In genomic region chr5:138975098-138975847, GRCh38 we compare ENCODE assay signal across 8 cellular contexts.
DNase-seq lines count a peak whose midpoint lies in the region; ATAC-seq, FAIRE-seq and TF ChIP-seq lines count a peak whose summit lies in the region.

No MANE protein-coding gene starts in this region.

- no peak for FAIRE-seq in HTR-8/SVneo (lab: Jason Lieb, UNC)

- H3K4me3 ChIP-seq in foreskin fibroblast (ENCODE audit: low read depth in 1 of 2, low read length in 2 of 2): no peak overlapping the region

- DNase-seq in DMS53 (lab: John Stamatoyannopoulos, UW) (peak; percentile 95), OCI-M1 (lab: John Stamatoyannopoulos, UW) (peak; percentile 97), foreskin fibroblast (peak; percentile 83), posterior vena cava (ENCODE audit: low spot score) (peak; percentile 81), HTR-8/SVneo (ENCODE audit: insufficient read length, low spot score) (no peak), NAMALWA (ENCODE audit: low spot score) (no peak)
- DNase-seq in stimulated activated naive CD4-positive, alpha-beta T cell treated with Interleukin-2 at 50 U/mL for 16 hours (lab: John Stamatoyannopoulos, UW): no peak

- intact Hi-C loops in posterior vena cava (cut with DNase I): no loop called here

- TF ChIP-seq CTCF in foreskin fibroblast (IDR thresholded peaks at IDR 0.05; ENCODE audit: low read depth, low read length): no peak

- ATAC-seq in HG03175 (IDR thresholded peaks at IDR 0.05; ENCODE audit: unreplicated experiment): no peak

Comparison
In these comparisons a context has a peak if more than half of its experiments do, and no peak if none do; other contexts are left out.
1. DNase-seq: peak in DMS53 (single experiment), OCI-M1 (single experiment), foreskin fibroblast (2 of 2) and posterior vena cava (single experiment); none in stimulated activated naive CD4-positive, alpha-beta T cell treated with Interleukin-2 at 50 U/mL for 16 hours (single experiment), HTR-8/SVneo (single experiment) and NAMALWA (single experiment).